8 cellular contexts compared by ENCODE assay signal in the genomic region with DNA sequence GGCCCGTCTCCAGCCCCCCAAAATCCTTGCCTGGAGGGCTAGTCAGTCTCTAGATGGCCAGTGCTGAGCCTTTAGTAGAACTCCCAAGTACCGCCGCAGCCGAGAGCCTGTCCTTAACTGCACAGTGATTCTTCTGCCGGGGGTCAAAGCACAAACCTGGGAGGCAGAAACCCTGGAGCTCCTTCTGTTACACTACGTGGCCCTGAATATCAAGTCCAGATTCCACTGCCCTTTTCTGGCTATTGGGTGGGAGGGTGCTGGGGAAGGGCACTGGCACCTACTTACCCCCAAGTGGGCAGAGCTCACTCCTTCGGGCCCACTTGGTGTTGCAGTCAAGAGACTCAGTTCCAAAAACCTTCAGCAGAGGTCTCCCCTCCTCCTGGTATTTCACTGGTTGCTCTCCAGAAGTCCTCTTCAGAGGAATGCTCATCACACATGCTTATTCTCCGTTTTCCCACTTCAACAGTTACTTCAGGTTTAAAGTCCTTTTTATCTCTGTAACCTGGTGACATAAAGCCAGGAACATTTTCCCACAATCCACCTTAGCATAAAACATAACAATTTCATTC. TPM values are rescaled to one million over a fixed set of nuclear protein-coding genes. Genes with fewer than 3 reads are reported as not detected.
DNase-seq lines count a peak whose midpoint lies in the region; ATAC-seq and TF ChIP-seq lines count a peak whose summit lies in the region.
"Had no signal": no experiment of that assay in that cellular context is flagged by ENCODE, and none has a peak within 500 bp of the region (broad histone marks: within the 10 kb centered on the region; RNA-seq: fewer than 3 reads in every experiment).

No MANE protein-coding gene starts in this region.

- CTCF ChIA-PET in OCI-LY7 (lab: Charles Lee; ENCODE audit: unreplicated experiment) = no interaction called here

- no TSS peak for BruUV-seq in OCI-LY7 (replicated peaks; lab: Mats Ljungman, UMichigan)

- H3K4me1 Mint-ChIP-seq in progenitor cell of endocrine pancreas (ENCODE audit: low read depth) = peaks cover 5% of the 10 kb centered on the region

- no peaks in the 10 kb centered on the region for H3K27me3 Mint-ChIP-seq in progenitor cell of endocrine pancreas

- ATAC-seq in HG02678 (IDR thresholded peaks at IDR 0.05; ENCODE audit: unreplicated experiment) = no peak

- peak overlapping the region; percentile 0 for H3K27ac Mint-ChIP-seq in progenitor cell of endocrine pancreas

- H2AFZ ChIP-seq in OCI-LY7 (ENCODE audit: low read length) = no peak overlapping the region

- no peak overlapping the region for H3K27ac ChIP-seq in OCI-LY7 (ENCODE audit: low read depth, low read length, poor library complexity, severe bottlenecking)
- H3K27ac ChIP-seq: HL-60 had no signal

- H3K9me2 ChIP-seq in OCI-LY7 (ENCODE audit: insufficient read depth, low read length) = no peaks in the 10 kb centered on the region

- peaks cover 99% of the 10 kb centered on the region for H3K36me3 ChIP-seq in OCI-LY7 (ENCODE audit: insufficient read depth, low read length)

- no peak overlapping the region for H3K4me2 ChIP-seq in OCI-LY7 (ENCODE audit: low read length)

- TF ChIP-seq CTCF in GM12864 (IDR thresholded peaks at IDR 0.05; ENCODE audit: low read depth, low read length, missing control alignments) (peak; percentile 16), OCI-LY7 (conservative IDR thresholded peaks at IDR 0.05; ENCODE audit: low read length) (peak; percentile 59), fibroblast of the aortic adventitia (IDR thresholded peaks at IDR 0.05; ENCODE audit: insufficient read depth, low read length) (peak; percentile 29), progenitor cell of endocrine pancreas (IDR thresholded peaks at IDR 0.05; ENCODE audit: unreplicated experiment) (no peak)

- peaks cover 11% of the 10 kb centered on the region for H3K36me3 Mint-ChIP-seq in progenitor cell of endocrine pancreas (ENCODE audit: insufficient read depth)

- no peaks in the 10 kb centered on the region for H3K9me3 Mint-ChIP-seq in progenitor cell of endocrine pancreas (ENCODE audit: low read depth)

- no peak for DNase-seq in GM12864 (ENCODE audit: low read depth)
- DNase-seq in OCI-LY7 (ENCODE audit: low spot score) = no peak
- DNase-seq in fibroblast of the aortic adventitia (ENCODE audit: low read depth) = peak; percentile 36
- DNase-seq in progenitor cell of endocrine pancreas (ENCODE audit: low spot score, unreplicated experiment) = no peak
- DNase-seq in cerebellar nuclear complex (lab: John Stamatoyannopoulos, UW) = no peak
- DNase-seq in GF-D8 (lab: John Stamatoyannopoulos, UW) = no peak

- H3K4me3 Mint-ChIP-seq in progenitor cell of endocrine pancreas (ENCODE audit: low read depth) = no peak overlapping the region

- POLR2A ChIA-PET in OCI-LY7 (lab: Charles Lee) = interaction anchor here (0.6 to 1.2 kb wide), 2 partner anchors 18 to 207 kb away, joined by 4 to 5 read pairs; no protein-coding TSS in a partner anchor

- no peaks in the 10 kb centered on the region for H4K20me1 ChIP-seq in OCI-LY7 (ENCODE audit: insufficient read depth, low read length)

- H3K4me1 ChIP-seq in OCI-LY7 (ENCODE audit: insufficient read depth, low read length, poor library complexity, severe bottlenecking) = no peaks in the 10 kb centered on the region

- no peaks in the 10 kb centered on the region for H3K79me2 ChIP-seq in OCI-LY7 (ENCODE audit: insufficient read depth, low read depth, low read length)

- H3K4me3 ChIP-seq in GM12864 (ENCODE audit: low read depth, low read length) = no peak overlapping the region
- H3K4me3 ChIP-seq in OCI-LY7 (ENCODE audit: low read depth, low read length, poor library complexity, severe bottlenecking) = no peak overlapping the region
- no peak overlapping the region for H3K4me3 ChIP-seq in fibroblast of the aortic adventitia (ENCODE audit: low read depth, low read length)

- H3K9me3 ChIP-seq in OCI-LY7 (ENCODE audit: low read length) = no peaks in the 10 kb centered on the region

- intact Hi-C loops in OCI-LY7 (cut with micrococcal nuclease; ENCODE audit: unreplicated experiment) = loop anchor here (10.0 kb wide), 1 partner anchor 112 kb away; the partner anchor contains the start of gene ACOX2

RNA-seq across cellular contexts. Expression of gene PDHB, which starts 10.8 kb away (rescaled TPM):
- total RNA-seq in OCI-LY7 (2014; rRNA removed; shearing (Covaris generic)) = 60.8 and 76.8 TPM in 2 replicates
- total RNA-seq in OCI-LY7 (2022) (82.4 and 86.6 TPM in 2 replicates), fibroblast of the aortic adventitia (ENCODE audit: low replicate concordance) (75.4 and 82.3 TPM in 2 replicates), progenitor cell of endocrine pancreas (73.4 and 76.4 TPM in 2 replicates)
